In genomic region chr20:17731233-17731632, GRCh38 we compare ENCODE assay signal across 43 cellular contexts. TPM values are rescaled to one million over a fixed set of nuclear protein-coding genes. Genes with fewer than 3 reads are reported as not detected.
"Had no signal": no experiment of that assay in that cellular context is flagged by ENCODE, and none has a peak within 500 bp of the region (broad histone marks: within the 10 kb centered on the region; RNA-seq: fewer than 3 reads in every experiment).

No MANE protein-coding gene starts in this region.

- H3K4me1 Mint-ChIP-seq: activated naive CD4-positive, alpha-beta T cell treated with anti-CD3 and anti-CD28 coated beads, Interleukin-2, amount 10 ng/mL, durations not matched to agents 7 days and 5 days; activated naive CD4-positive, alpha-beta T cell treated with anti-CD3 and anti-CD28 coated beads, Interleukin-2, amount 50 U/mL, for 24 hours; activated naive CD8-positive, alpha-beta T cell treated with anti-CD3 and anti-CD28 coated beads for 36 hours; activated naive CD8-positive, alpha-beta T cell treated with anti-CD3 and anti-CD28 coated beads, Interleukin-2, amount 10 ng/mL, durations not matched to agents 7 days and 5 days; activated T-helper 17 cell treated with anti-CD3 and anti-CD28 coated beads, Interleukin-2, amount 50 U/mL, for 72 hours; central memory CD8-positive, alpha-beta T cell had no signal

- H3K27ac Mint-ChIP-seq: activated naive CD4-positive, alpha-beta T cell treated with anti-CD3 and anti-CD28 coated beads for 36 hours; activated naive CD4-positive, alpha-beta T cell treated with anti-CD3 and anti-CD28 coated beads, Interleukin-2, amount 10 ng/mL, durations not matched to agents 7 days and 5 days; activated naive CD4-positive, alpha-beta T cell treated with anti-CD3 and anti-CD28 coated beads, Interleukin-2, amount 50 U/mL, for 24 hours; activated naive CD4-positive, alpha-beta T cell treated with anti-CD3 and anti-CD28 coated beads, Interleukin-2, amount 50 U/mL, for 72 hours; activated naive CD8-positive, alpha-beta T cell; activated naive CD8-positive, alpha-beta T cell treated with anti-CD3 and anti-CD28 coated beads for 36 hours; activated naive CD8-positive, alpha-beta T cell treated with anti-CD3 and anti-CD28 coated beads, Interleukin-2, amount 10 ng/mL, durations not matched to agents 7 days and 5 days; activated naive CD8-positive, alpha-beta T cell treated with anti-CD3 and anti-CD28 coated beads, Interleukin-2, amount 50 U/mL, for 24 hours; activated T-cell treated with anti-CD3 and anti-CD28 coated beads, Interleukin-2, amount 50 U/mL, for 24 hours; activated T-cell treated with anti-CD3 and anti-CD28 coated beads, Interleukin-2, amount 50 U/mL, for 72 hours; activated T-helper 1 cell treated with anti-CD3 and anti-CD28 coated beads, Interleukin-12 subunit alpha, Interleukin-12 subunit beta, Interleukin-2, Interleukin-4 antibody, amounts not matched to agents 30 ng/mL and 10 ng/mL and 1 ng/mL, durations not matched to agents 14 hours and 24 hours and 36 hours; activated T-helper 17 cell treated with anti-CD3 and anti-CD28 coated beads, Interleukin-2, amount 50 U/mL, for 72 hours; activated T-helper 2 cell treated with anti-CD3 and anti-CD28 coated beads, Interferon-gamma antibody, Interleukin-2, Interleukin-4, amounts not matched to agents 10 μg/mL and 5 μg/mL and 100 μg/mL, durations not matched to agents 14 hours and 24 hours and 36 hours; brain had no signal

- ATAC-seq: activated naive CD4-positive, alpha-beta T cell treated with anti-CD3 and anti-CD28 coated beads, Interleukin-2, amount 50 U/mL, for 72 hours; activated naive CD8-positive, alpha-beta T cell treated with anti-CD3 and anti-CD28 coated beads, Interleukin-2, amount 50 U/mL, for 24 hours; activated T-cell treated with anti-CD3 and anti-CD28 coated beads, Interleukin-2, amount 50 U/mL, for 4 hours; activated T-cell treated with anti-CD3 and anti-CD28 coated beads, Interleukin-2, amount 50 U/mL, for 72 hours; activated T-helper 17 cell treated with anti-CD3 and anti-CD28 coated beads, Interleukin-2, amount 50 U/mL, for 72 hours; body of pancreas had no signal

- H3K27ac ChIP-seq: adrenal gland, ascending aorta, brain microvascular endothelial cell, breast epithelium, cardiac muscle cell had no signal

- H3K36me3 ChIP-seq: adrenal gland, ascending aorta, brain microvascular endothelial cell, breast epithelium, cardiac muscle cell had no signal

- H3K9me3 ChIP-seq: adrenal gland, ascending aorta, body of pancreas, breast epithelium had no signal

- H3K27me3 ChIP-seq: adrenal gland, ascending aorta, body of pancreas, brain microvascular endothelial cell, breast epithelium, cardiac muscle cell had no signal

- H3K9me3 Mint-ChIP-seq: activated naive CD4-positive, alpha-beta T cell treated with anti-CD3 and anti-CD28 coated beads, Interleukin-2, amount 10 ng/mL, durations not matched to agents 7 days and 5 days; activated naive CD4-positive, alpha-beta T cell treated with anti-CD3 and anti-CD28 coated beads, Interleukin-2, amount 50 U/mL, for 24 hours; activated naive CD8-positive, alpha-beta T cell treated with anti-CD3 and anti-CD28 coated beads for 36 hours; activated T-cell treated with anti-CD3 and anti-CD28 coated beads, Interleukin-2, amount 50 U/mL, for 24 hours; activated T-cell treated with anti-CD3 and anti-CD28 coated beads, Interleukin-2, amount 50 U/mL, for 72 hours; activated T-helper 1 cell treated with anti-CD3 and anti-CD28 coated beads, Interleukin-12 subunit alpha, Interleukin-12 subunit beta, Interleukin-2, Interleukin-4 antibody, amounts not matched to agents 30 ng/mL and 10 ng/mL and 1 ng/mL, durations not matched to agents 14 hours and 24 hours and 36 hours; activated T-helper 17 cell treated with anti-CD3 and anti-CD28 coated beads, Interleukin-2, amount 50 U/mL, for 72 hours had no signal

- H3K4me3 Mint-ChIP-seq: activated naive CD4-positive, alpha-beta T cell treated with anti-CD3 and anti-CD28 coated beads for 36 hours; activated naive CD4-positive, alpha-beta T cell treated with anti-CD3 and anti-CD28 coated beads, Interleukin-2, amount 10 ng/mL, durations not matched to agents 7 days and 5 days; activated naive CD4-positive, alpha-beta T cell treated with anti-CD3 and anti-CD28 coated beads, Interleukin-2, amount 50 U/mL, for 24 hours; activated naive CD8-positive, alpha-beta T cell; activated naive CD8-positive, alpha-beta T cell treated with anti-CD3 and anti-CD28 coated beads for 36 hours; activated naive CD8-positive, alpha-beta T cell treated with anti-CD3 and anti-CD28 coated beads, Interleukin-2, amount 10 ng/mL, durations not matched to agents 7 days and 5 days; activated naive CD8-positive, alpha-beta T cell treated with anti-CD3 and anti-CD28 coated beads, Interleukin-2, amount 50 U/mL, for 24 hours; activated T-cell treated with anti-CD3 and anti-CD28 coated beads, Interleukin-2, amount 50 U/mL, for 24 hours; activated T-cell treated with anti-CD3 and anti-CD28 coated beads, Interleukin-2, amount 50 U/mL, for 4 hours; activated T-cell treated with anti-CD3 and anti-CD28 coated beads, Interleukin-2, amount 50 U/mL, for 72 hours; activated T-helper 1 cell treated with anti-CD3 and anti-CD28 coated beads, Interleukin-12 subunit alpha, Interleukin-12 subunit beta, Interleukin-2, Interleukin-4 antibody, amounts not matched to agents 30 ng/mL and 10 ng/mL and 1 ng/mL, durations not matched to agents 14 hours and 24 hours and 36 hours; activated T-helper 17 cell treated with anti-CD3 and anti-CD28 coated beads, Interleukin-2, amount 50 U/mL, for 72 hours; brain; central memory CD8-positive, alpha-beta T cell had no signal

- DNase-seq: activated effector memory CD4-positive, alpha-beta T cell treated with anti-CD3 and anti-CD28 coated beads, Interleukin-2, amount 50 U/mL, for 16 hours; activated effector memory CD4-positive, alpha-beta T cell treated with Interleukin-2 at 50 U/mL for 16 hours; activated gamma-delta T cell; activated gamma-delta T cell treated with Interleukin-2 at 50 U/mL for 16 hours; activated naive CD4-positive, alpha-beta T cell; activated naive CD4-positive, alpha-beta T cell treated with anti-CD3 and anti-CD28 coated beads for 36 hours; activated naive CD4-positive, alpha-beta T cell treated with anti-CD3 and anti-CD28 coated beads, Interleukin-2, amount 10 ng/mL, durations not matched to agents 7 days and 5 days; activated naive CD4-positive, alpha-beta T cell treated with anti-CD3 and anti-CD28 coated beads, Interleukin-2, amount 50 U/mL, for 16 hours; activated naive CD4-positive, alpha-beta T cell treated with Interleukin-2 at 50 U/mL for 16 hours; activated naive CD8-positive, alpha-beta T cell treated with anti-CD3 and anti-CD28 coated beads for 36 hours; activated naive CD8-positive, alpha-beta T cell treated with anti-CD3 and anti-CD28 coated beads, Interleukin-2, amount 10 ng/mL, durations not matched to agents 7 days and 5 days; activated naive CD8-positive, alpha-beta T cell treated with anti-CD3 and anti-CD28 coated beads, Interleukin-2, amount 50 U/mL, for 24 hours; activated T-cell treated with anti-CD3 and anti-CD28 coated beads for 4 hours; activated T-cell treated with anti-CD3 and anti-CD28 coated beads, Interleukin-2, amount 50 U/mL, for 1 hour; activated T-cell treated with anti-CD3 and anti-CD28 coated beads, Interleukin-2, amount 50 U/mL, for 24 hours; activated T-cell treated with anti-CD3 and anti-CD28 coated beads, Interleukin-2, amount 50 U/mL, for 4 hours; activated T-cell treated with anti-CD3 and anti-CD28 coated beads, Interleukin-2, amount 50 U/mL, for 48 hours; activated T-cell treated with anti-CD3 and anti-CD28 coated beads, Interleukin-2, amount 50 U/mL, for 72 hours; adrenal gland; amniotic stem cell; amygdala; anterior cingulate cortex; aorta; body of pancreas; brain microvascular endothelial cell; caudate nucleus; central memory CD4-positive, alpha-beta T cell; cerebellar nuclear complex had no signal

- H3K4me1 ChIP-seq: adrenal gland, ascending aorta, breast epithelium had no signal

- H3K36me3 Mint-ChIP-seq: activated naive CD4-positive, alpha-beta T cell treated with anti-CD3 and anti-CD28 coated beads, Interleukin-2, amount 10 ng/mL, durations not matched to agents 7 days and 5 days; activated naive CD4-positive, alpha-beta T cell treated with anti-CD3 and anti-CD28 coated beads, Interleukin-2, amount 50 U/mL, for 24 hours; activated naive CD4-positive, alpha-beta T cell treated with anti-CD3 and anti-CD28 coated beads, Interleukin-2, amount 50 U/mL, for 72 hours; activated naive CD8-positive, alpha-beta T cell; activated naive CD8-positive, alpha-beta T cell treated with anti-CD3 and anti-CD28 coated beads for 36 hours; activated naive CD8-positive, alpha-beta T cell treated with anti-CD3 and anti-CD28 coated beads, Interleukin-2, amount 10 ng/mL, durations not matched to agents 7 days and 5 days; brain had no signal

- H3K4me3 ChIP-seq: adrenal gland, ascending aorta, body of pancreas, breast epithelium, cardiac muscle cell had no signal

RNA-seq across cellular contexts. Expression of gene BANF2, which starts 31.5 kb away (rescaled TPM):
- total RNA-seq: activated naive CD4-positive, alpha-beta T cell treated with anti-CD3 and anti-CD28 coated beads for 36 hours; activated naive CD4-positive, alpha-beta T cell treated with anti-CD3 and anti-CD28 coated beads, Interleukin-2, amount 50 U/mL, for 72 hours; activated naive CD8-positive, alpha-beta T cell treated with anti-CD3 and anti-CD28 coated beads for 36 hours; activated naive CD8-positive, alpha-beta T cell treated with anti-CD3 and anti-CD28 coated beads, Interleukin-2, amount 10 ng/mL, durations not matched to agents 7 days and 5 days; activated T-cell treated with anti-CD3 and anti-CD28 coated beads, Interleukin-2, amount 50 U/mL, for 4 hours; activated T-cell treated with anti-CD3 and anti-CD28 coated beads, Interleukin-2, amount 50 U/mL, for 72 hours; activated T-helper 1 cell treated with anti-CD3 and anti-CD28 coated beads, Interleukin-12 subunit alpha, Interleukin-12 subunit beta, Interleukin-2, Interleukin-4 antibody, amounts not matched to agents 30 ng/mL and 10 ng/mL and 1 ng/mL, durations not matched to agents 14 hours and 24 hours and 36 hours; activated T-helper 17 cell treated with anti-CD3 and anti-CD28 coated beads, Interleukin-2, amount 50 U/mL, for 72 hours; activated T-helper 2 cell treated with anti-CD3 and anti-CD28 coated beads, Interferon-gamma antibody, Interleukin-2, Interleukin-4, amounts not matched to agents 10 μg/mL and 5 μg/mL and 100 μg/mL, durations not matched to agents 14 hours and 24 hours and 36 hours; adrenal gland; aorta; ascending aorta; astrocyte; breast epithelium; bronchial epithelial cell; cardiac muscle cell; cardiac septum; cerebellum had no signal
- polyA plus RNA-seq: adrenal gland, aorta, cardiac muscle cell had no signal
